35 cellular contexts compared by ENCODE assay signal in genomic region chr3:149529099-149529498, GRCh38. TPM values are rescaled to one million over a fixed set of nuclear protein-coding genes. Genes with fewer than 3 reads are reported as not detected.
DNase-seq lines count a peak whose midpoint lies in the region; ATAC-seq, FAIRE-seq and TF ChIP-seq lines count a peak whose summit lies in the region.
"Had no signal": no experiment of that assay in that cellular context is flagged by ENCODE, and none has a peak within 500 bp of the region (broad histone marks: within the 10 kb centered on the region; RNA-seq: fewer than 3 reads in every experiment).

No MANE protein-coding gene starts in this region.

- DNase-seq in HFFc6: no peak
- peak; percentile 63 for DNase-seq in mammary epithelial cell
- no peak for DNase-seq in keratinocyte (ENCODE audit: low read depth, low spot score)
- DNase-seq in tibial artery: no peak
- DNase-seq in NCI-H187 (lab: John Stamatoyannopoulos, UW): no peak
- DNase-seq in GM12892 (ENCODE audit: insufficient read length): no peak
- DNase-seq: ACHN; activated CD4-positive, alpha-beta memory T cell treated with anti-CD3 and anti-CD28 coated beads for 36 hours; activated CD4-positive, alpha-beta T cell treated with anti-CD3 and anti-CD28 coated beads for 1 hour; activated CD8-positive, alpha-beta memory T cell treated with anti-CD3 and anti-CD28 coated beads, Interleukin-2, amount 50 U/mL, for 48 hours; activated naive CD4-positive, alpha-beta T cell treated with anti-CD3 and anti-CD28 coated beads for 36 hours; BE2C; CD8-positive, alpha-beta T cell; dorsolateral prefrontal cortex; EL; Kasumi-1; left lung; naive B cell; NCI-H1417 treated with DMSO at 0.1 percent for 48 hours; NCI-H226; NCI-H748 treated with DMSO at 0.1 percent for 48 hours; right lobe of liver; SIG-M5; stimulated activated CD4-positive, alpha-beta T cell treated with anti-CD3 and anti-CD28 coated beads, Interleukin-4, amount 100 ng/mL, for 1 hour had no signal

- no peaks in the 10 kb centered on the region for H3K9me1 ChIP-seq in keratinocyte (ENCODE audit: control insufficient read depth, extremely low read depth, insufficient read depth, low read length)

- H4K20me1 ChIP-seq in mammary epithelial cell (ENCODE audit: insufficient read depth, low read length) (no peaks in the 10 kb centered on the region), keratinocyte (ENCODE audit: control insufficient read depth, extremely low read depth, insufficient read depth, low read length) (no peaks in the 10 kb centered on the region)

- no TSS peak for BruUV-seq in mammary epithelial cell (replicated peaks; lab: Mats Ljungman, UMichigan)

- FAIRE-seq in keratinocyte (lab: Jason Lieb, UNC) (peak; percentile 39), GM12892 (lab: Jason Lieb, UNC) (no peak)
- FAIRE-seq: islet of Langerhans, RCC 7860 had no signal

- H3K27ac Mint-ChIP-seq in HFFc6: peak overlapping the region; percentile 54
- H3K27ac Mint-ChIP-seq: activated CD4-positive, alpha-beta memory T cell treated with anti-CD3 and anti-CD28 coated beads for 36 hours; activated naive CD4-positive, alpha-beta T cell treated with anti-CD3 and anti-CD28 coated beads for 36 hours; activated T-helper 1 cell treated with anti-CD3 and anti-CD28 coated beads, Interleukin-12 subunit alpha, Interleukin-12 subunit beta, Interleukin-2, Interleukin-4 antibody, amounts not matched to agents 30 ng/mL and 10 ng/mL and 1 ng/mL, durations not matched to agents 14 hours and 24 hours and 36 hours; CD8-positive, alpha-beta T cell; naive B cell; T-helper 2 cell treated with Interferon-gamma antibody and Interleukin-4, amounts not matched to agents 5 μg/mL and 100 μg/mL, for 36 hours; type B pancreatic cell had no signal

- H3K4me1 ChIP-seq in mammary epithelial cell (ENCODE audit: insufficient read depth, low read length) (peaks cover 14% of the 10 kb centered on the region), keratinocyte (ENCODE audit: control insufficient read depth, extremely low read depth, insufficient read depth, low read length) (peaks cover 14% of the 10 kb centered on the region), tibial artery (peaks cover 0 to 63% (median 38%) of the 10 kb centered on the region in 4 donors)
- H3K4me1 ChIP-seq: prostate gland had no signal

- CTCF ChIA-PET in mammary epithelial cell (lab: Charles Lee; ENCODE audit: low non-redundant PET): interaction anchor here (0.9 kb wide), 1 partner anchor 40 kb away, joined by 3 read pairs; no protein-coding TSS in a partner anchor

- H3K9me3 ChIP-seq in mammary epithelial cell (replicated peaks; ENCODE audit: insufficient read depth, low read length): no peaks in the 10 kb centered on the region
- H3K9me3 ChIP-seq in keratinocyte (ENCODE audit: control insufficient read depth, low read depth, low read length): no peaks in the 10 kb centered on the region
- H3K9me3 ChIP-seq in tibial artery: no peaks in the 10 kb centered on the region
- H3K9me3 ChIP-seq: BE2C, left lung, neutrophil, prostate gland, right lobe of liver had no signal

- H3K79me2 ChIP-seq in mammary epithelial cell (ENCODE audit: insufficient read depth, low read length) (peaks cover 54% of the 10 kb centered on the region), keratinocyte (ENCODE audit: control insufficient read depth, insufficient read depth, low read length) (peaks cover 21% of the 10 kb centered on the region)

- H3K27ac ChIP-seq in mammary epithelial cell (ENCODE audit: insufficient read depth, low read depth, low read length) (peak overlapping the region; percentile 73), keratinocyte (ENCODE audit: control insufficient read depth, insufficient read depth, low read length) (peak overlapping the region; percentile 29), tibial artery (peak overlapping the region; percentile 15 to 29)
- H3K27ac ChIP-seq: dorsolateral prefrontal cortex, neutrophil had no signal

- no peaks in the 10 kb centered on the region for H3K9me3 Mint-ChIP-seq in HFFc6
- H3K9me3 Mint-ChIP-seq: activated CD4-positive, alpha-beta memory T cell treated with anti-CD3 and anti-CD28 coated beads for 36 hours; activated naive CD4-positive, alpha-beta T cell treated with anti-CD3 and anti-CD28 coated beads for 36 hours; activated T-helper 1 cell treated with anti-CD3 and anti-CD28 coated beads, Interleukin-12 subunit alpha, Interleukin-12 subunit beta, Interleukin-2, Interleukin-4 antibody, amounts not matched to agents 30 ng/mL and 10 ng/mL and 1 ng/mL, durations not matched to agents 14 hours and 24 hours and 36 hours; brain; CD8-positive, alpha-beta T cell; naive B cell; T-helper 2 cell treated with Interferon-gamma antibody and Interleukin-4, amounts not matched to agents 5 μg/mL and 100 μg/mL, for 36 hours; type B pancreatic cell had no signal

- TF ChIP-seq CTCF in HFFc6 (IDR thresholded peaks at IDR 0.05): no peak
- no peak for TF ChIP-seq CTCF in mammary epithelial cell (conservative IDR thresholded peaks at IDR 0.05 in 1 of 2, IDR thresholded peaks at IDR 0.05 in 1 of 2; ENCODE audit: extremely low read depth in 1 of 2, insufficient read depth in 1 of 2, low read depth in 1 of 2, low read length in 2 of 2)
- no peak for TF ChIP-seq CTCF in keratinocyte (optimal IDR thresholded peaks at IDR 0.05 in 1 of 3, IDR thresholded peaks at IDR 0.05 in 1 of 3, conservative IDR thresholded peaks at IDR 0.05 in 1 of 3; ENCODE audit: extremely low read depth in 1 of 3, insufficient read depth in 2 of 3, low read length in 3 of 3)
- no peak for TF ChIP-seq CTCF in tibial artery (IDR thresholded peaks at IDR 0.05)

- H3K36me3 ChIP-seq in mammary epithelial cell (ENCODE audit: insufficient read depth, low read length) (peaks cover 11% of the 10 kb centered on the region), keratinocyte (ENCODE audit: control insufficient read depth in 2 of 2, extremely low read depth in 1 of 2, insufficient read depth in 2 of 2, low read length in 2 of 2) (peaks cover 5 to 11% of the 10 kb centered on the region in 2 experiments), tibial artery (peaks cover 15 to 22% (median 17%) of the 10 kb centered on the region in 3 donors)
- H3K36me3 ChIP-seq: BE2C, left lung, neutrophil, prostate gland, right lobe of liver had no signal

- in situ Hi-C loops in mammary epithelial cell (cut with MboI; ENCODE audit: low sequenced_read_pairs in 2 of 2): loop anchor here in 1 of 2 donors (5.0 kb wide), 1 partner anchor 188 kb away; no protein-coding TSS in a partner anchor

- no peak for ATAC-seq in GM21526 (IDR thresholded peaks at IDR 0.05; ENCODE audit: low FRiP score, unreplicated experiment)
- ATAC-seq: CD8-positive, alpha-beta T cell; HCT116 had no signal

- no peaks in the 10 kb centered on the region for H3K27me3 ChIP-seq in mammary epithelial cell (ENCODE audit: insufficient read depth, low read length)
- no peaks in the 10 kb centered on the region for H3K27me3 ChIP-seq in keratinocyte (ENCODE audit: control insufficient read depth, extremely low read depth, insufficient read depth, low read length)
- H3K27me3 ChIP-seq in tibial artery: no peaks in the 10 kb centered on the region
- H3K27me3 ChIP-seq: BE2C, left lung, right lobe of liver had no signal

- intact Hi-C loops in mammary epithelial cell (cut with micrococcal nuclease) (no loop called here), tibial artery (cut with DNase I; ENCODE audit: low total_unique reads) (loop anchor here (5.0 kb wide), 1 partner anchor 188 kb away; no protein-coding TSS in a partner anchor)

- H3K4me2 ChIP-seq in mammary epithelial cell (ENCODE audit: insufficient read depth, low read depth, low read length) (peak overlapping the region; percentile 87), keratinocyte (ENCODE audit: control insufficient read depth, extremely low read depth, insufficient read depth, low read depth, low read length) (peak overlapping the region; percentile 59)

- peaks cover 33% of the 10 kb centered on the region for H3K36me3 Mint-ChIP-seq in HFFc6 (ENCODE audit: low read depth)
- H3K36me3 Mint-ChIP-seq: activated CD4-positive, alpha-beta memory T cell treated with anti-CD3 and anti-CD28 coated beads for 36 hours; CD8-positive, alpha-beta T cell; naive B cell had no signal

- peak overlapping the region; percentile 16 for H3K9ac ChIP-seq in mammary epithelial cell (ENCODE audit: insufficient read depth, low read length)
- H3K9ac ChIP-seq in keratinocyte (ENCODE audit: control insufficient read depth, extremely low read depth, insufficient read depth, low read length): no peak overlapping the region

- WGBS in mammary epithelial cell (ENCODE audit: low coverage, missing lambda C conversion rate): 11% methylated on average over 2 of the region's 2 CpGs

- no peak for TF ChIP-seq POLR2A in GM12892 (IDR thresholded peaks at IDR 0.05; ENCODE audit: low read depth, low read length)

- H2AFZ ChIP-seq in mammary epithelial cell (ENCODE audit: low read depth, low read length): peak overlapping the region; percentile 40
- H2AFZ ChIP-seq in keratinocyte (ENCODE audit: control insufficient read depth, low read length): no peak overlapping the region

- H3K4me3 ChIP-seq in mammary epithelial cell (replicated peaks in 1 of 3; ENCODE audit: insufficient read depth in 1 of 3, low read depth in 2 of 3, low read length in 3 of 3): no peak overlapping the region
- H3K4me3 ChIP-seq in keratinocyte (ENCODE audit: control insufficient read depth in 2 of 3, extremely low read depth in 1 of 3, insufficient read depth in 2 of 3, low read depth in 1 of 3, low read length in 3 of 3): no peak overlapping the region
- no peak overlapping the region for H3K4me3 ChIP-seq in tibial artery
- H3K4me3 ChIP-seq: dorsolateral prefrontal cortex, left lung, prostate gland, right lobe of liver had no signal

- no peak overlapping the region for H3K4me3 Mint-ChIP-seq in HFFc6
- H3K4me3 Mint-ChIP-seq: activated CD4-positive, alpha-beta memory T cell treated with anti-CD3 and anti-CD28 coated beads for 36 hours; activated naive CD4-positive, alpha-beta T cell treated with anti-CD3 and anti-CD28 coated beads for 36 hours; activated T-helper 1 cell treated with anti-CD3 and anti-CD28 coated beads, Interleukin-12 subunit alpha, Interleukin-12 subunit beta, Interleukin-2, Interleukin-4 antibody, amounts not matched to agents 30 ng/mL and 10 ng/mL and 1 ng/mL, durations not matched to agents 14 hours and 24 hours and 36 hours; brain; CD8-positive, alpha-beta T cell; naive B cell; T-helper 2 cell treated with Interferon-gamma antibody and Interleukin-4, amounts not matched to agents 5 μg/mL and 100 μg/mL, for 36 hours; type B pancreatic cell had no signal

- H3K27me3 Mint-ChIP-seq in HFFc6 (ENCODE audit: insufficient read depth): no peaks in the 10 kb centered on the region
- H3K27me3 Mint-ChIP-seq: activated CD4-positive, alpha-beta memory T cell treated with anti-CD3 and anti-CD28 coated beads for 36 hours; brain; type B pancreatic cell had no signal

- dilution Hi-C loops in mammary epithelial cell (cut with HindIII; ENCODE audit: low sequenced_read_pairs): no loop called here
- dilution Hi-C loops in keratinocyte (cut with MboI; ENCODE audit: extremely low pct_ligation_motif_present, low sequenced_read_pairs): no loop called here

- peaks cover 59% of the 10 kb centered on the region for H3K4me1 Mint-ChIP-seq in HFFc6 (ENCODE audit: low read depth)

RNA-seq across cellular contexts. Expression of gene TM4SF4, which starts 54.6 kb away (rescaled TPM):
- 1 to 10 TPM in 1 of 6 experiments, under 1 TPM in 5; 0.25 to 1.3 (median 0.63) TPM for total RNA-seq in HFFc6 (2021; fragmentation: NEBNext Ultra II Directional; extraction: Animal tissue kit (Norgen Biotek cat#: 25700))
- total RNA-seq in mammary epithelial cell: not detected
- polyA plus RNA-seq in mammary epithelial cell (not detected), keratinocyte (not detected in 3 replicates)
- polyA minus RNA-seq in mammary epithelial cell (not detected), keratinocyte (not detected in 3 replicates)
- polyA plus RNA-seq in keratinocyte (2011; ENCODE audit: low read depth): not detected
- not detected in 2 replicates for polyA plus RNA-seq in keratinocyte (2011; cell fraction: cytosol; rRNA removed)
- polyA plus RNA-seq in keratinocyte (2011; cell fraction: nucleus; rRNA removed): not detected in 2 replicates
- polyA plus RNA-seq in keratinocyte (2012; ENCODE audit: low replicate concordance): not detected in 2 replicates
- polyA minus RNA-seq in keratinocyte (2011; cell fraction: cytosol; rRNA and poly(A)+ RNA removed): not detected
- not detected in 2 replicates for polyA minus RNA-seq in keratinocyte (2011; cell fraction: nucleus; rRNA and poly(A)+ RNA removed)
- not detected for polyA plus RNA-seq in GM12892 (2012; ENCODE audit: missing spikeins)
- total RNA-seq: activated CD4-positive, alpha-beta memory T cell treated with anti-CD3 and anti-CD28 coated beads for 36 hours; activated naive CD4-positive, alpha-beta T cell treated with anti-CD3 and anti-CD28 coated beads for 36 hours; activated T-helper 1 cell treated with anti-CD3 and anti-CD28 coated beads, Interleukin-12 subunit alpha, Interleukin-12 subunit beta, Interleukin-2, Interleukin-4 antibody, amounts not matched to agents 30 ng/mL and 10 ng/mL and 1 ng/mL, durations not matched to agents 14 hours and 24 hours and 36 hours; CD8-positive, alpha-beta T cell; chondrocyte; dorsolateral prefrontal cortex; prostate gland had no signal

Comparison
In these comparisons a context has a peak if more than half of its experiments do, and no peak if none do; other contexts are left out.
1. H3K27ac ChIP-seq: peak in every context shown above with its lines; median percentile 73 in mammary epithelial cell; 29 in keratinocyte; 22 in tibial artery.